In genomic region chr17:7549401-7550055, GRCh38 we compare ENCODE assay signal across 8 cellular contexts. TPM values are rescaled to one million over a fixed set of nuclear protein-coding genes. Genes with fewer than 3 reads are reported as not detected.
DNase-seq lines count a peak whose midpoint lies in the region; FAIRE-seq and TF ChIP-seq lines count a peak whose summit lies in the region.

No MANE protein-coding gene starts in this region.

- H3K4me1 ChIP-seq in liver (ENCODE audit: control insufficient read depth in 4 of 4, insufficient read depth in 4 of 4, low read length in 3 of 4): peaks cover 0 to 17% (median 8%) of the 10 kb centered on the region in 4 donors

- H3K27ac ChIP-seq in liver (ENCODE audit: low read depth in 1 of 2, low read length in 2 of 2): peak overlapping the region; percentile 57 to 74

- no peaks in the 10 kb centered on the region for H3K9me3 ChIP-seq in liver (ENCODE audit: control insufficient read depth in 4 of 4, low read length in 3 of 4)

- H3K36me3 ChIP-seq in bronchial epithelial cell (ENCODE audit: control insufficient read depth, insufficient read depth, low read length) (no peaks in the 10 kb centered on the region), liver (ENCODE audit: control insufficient read depth in 4 of 4, insufficient read depth in 3 of 4, low read depth in 1 of 4, low read length in 3 of 4) (no peaks in the 10 kb centered on the region)

- H3K4me3 ChIP-seq in bronchial epithelial cell (ENCODE audit: low read depth, low read length) (peak overlapping the region; percentile 44), liver (ENCODE audit: low read depth in 1 of 3, low read length in 3 of 3) (peak overlapping the region in 2 of 3 donors; percentile 51 to 66)

- no peak for FAIRE-seq in bronchial epithelial cell (lab: Jason Lieb, UNC)

- peak overlapping the region in 1 of 2 donors; percentile 51 for H3K9ac ChIP-seq in liver (ENCODE audit: low read depth in 1 of 2, low read length in 2 of 2)

- TF ChIP-seq CTCF in bronchial epithelial cell (IDR thresholded peaks at IDR 0.05; ENCODE audit: insufficient read depth, low read length, severe bottlenecking) (no peak), liver (IDR thresholded peaks at IDR 0.05; ENCODE audit: low read depth, low read length, missing input control) (no peak)

- WGBS in liver: 64% methylated on average over 20 of the region's 20 CpGs

- DNase-seq in activated T-cell treated with anti-CD3 and anti-CD28 coated beads for 48 hours (ENCODE audit: low read depth): peak; percentile 30
- no peak for DNase-seq in activated T-cell treated with anti-CD3 and anti-CD28 coated beads, Interleukin-2, amount 50 U/mL, for 1 hour
- no peak for DNase-seq in bronchial epithelial cell (ENCODE audit: low read depth)
- peak in 5 of 6 experiments; percentile 20 to 56 (median 55) for DNase-seq in stimulated activated naive CD4-positive, alpha-beta T cell (lab: John Stamatoyannopoulos, UW)
- no peak for DNase-seq in globus pallidus (ENCODE audit: low spot score)
- DNase-seq in LoVo (ENCODE audit: low spot score): no peak
- no peak for DNase-seq in NOMO-1 treated with dmso at 0.1 percent for 144 hours (lab: John Stamatoyannopoulos, UW; ENCODE audit: unreplicated experiment)

- no peak for TF ChIP-seq RAD21 in liver (IDR thresholded peaks at IDR 0.05)

- no peaks in the 10 kb centered on the region for H3K27me3 ChIP-seq in bronchial epithelial cell (ENCODE audit: control insufficient read depth, insufficient read depth, low read length)
- no peaks in the 10 kb centered on the region for H3K27me3 ChIP-seq in liver (ENCODE audit: control insufficient read depth in 4 of 4, insufficient read depth in 4 of 4, low read length in 3 of 4)

TF ChIP-seq in liver, 16 proteins besides CTCF, POLR2A, EP300 and RAD21:
- TF ChIP-seq EGR1 (IDR thresholded peaks at IDR 0.05; ENCODE audit: low read depth in 2 of 2) (no peak), NR2F2 (IDR thresholded peaks at IDR 0.05) (no peak), ATF3 (IDR thresholded peaks at IDR 0.05) (no peak), YY1 (IDR thresholded peaks at IDR 0.05) (no peak), SP1 (IDR thresholded peaks at IDR 0.05) (no peak), ZBTB33 (IDR thresholded peaks at IDR 0.05) (no peak), GABPA (IDR thresholded peaks at IDR 0.05 in 1 of 2, conservative IDR thresholded peaks at IDR 0.05 in 1 of 2) (no peak), HNF4G (IDR thresholded peaks at IDR 0.05) (no peak), RXRA (IDR thresholded peaks at IDR 0.05) (no peak), FOXA1 (IDR thresholded peaks at IDR 0.05) (no peak), MAX (IDR thresholded peaks at IDR 0.05) (no peak)

RNA-seq across cellular contexts. Expression of gene TNFSF12, which starts 0.7 kb away (rescaled TPM):
- total RNA-seq in bronchial epithelial cell (0.53 and 1.0 TPM in 2 replicates), liver (1 to 10 TPM; 4.2 to 5.7 TPM)
- 10 to 100 TPM in 1 of 2 donors, 1 to 10 TPM in 1; 5.2 to 13.1 TPM for polyA plus RNA-seq in liver

RNA-seq across cellular contexts. Expression of gene TNFSF13, which starts 9.0 kb away (rescaled TPM):
- total RNA-seq in bronchial epithelial cell (2.6 and 3.7 TPM in 2 replicates), liver (1 to 10 TPM; 1.4 to 4.6 TPM)
- polyA plus RNA-seq in liver: 1 to 10 TPM; 4.4 to 9.3 TPM

RNA-seq across cellular contexts. Expression of gene SENP3, which starts 12.2 kb away (rescaled TPM):
- total RNA-seq in bronchial epithelial cell (94.7 and 129 TPM in 2 replicates), liver (10 to 100 TPM; 21.3 to 29.2 TPM)
- 10 to 100 TPM in 1 of 2 donors, 1 to 10 TPM in 1; 4.9 to 18.2 TPM for polyA plus RNA-seq in liver

RNA-seq across cellular contexts. Expression of gene CD68, which starts 29.9 kb away (rescaled TPM):
- 11.3 and 16.4 TPM in 2 replicates for total RNA-seq in bronchial epithelial cell
- total RNA-seq in liver: 10 to 100 TPM; 15.8 to 50.4 TPM
- polyA plus RNA-seq in liver: 10 to 100 TPM; 14.2 to 88.6 TPM

RNA-seq across cellular contexts. Expression of gene MPDU1, which starts 34.1 kb away (rescaled TPM):
- 54.7 and 56.3 TPM in 2 replicates for total RNA-seq in bronchial epithelial cell
- total RNA-seq in liver: 100 to 1,000 TPM in 1 of 2 donors, 10 to 100 TPM in 1; 71.6 to 111 TPM
- polyA plus RNA-seq in liver: 100 to 1,000 TPM in 1 of 2 donors, 10 to 100 TPM in 1; 55.3 to 136 TPM

Comparison
In these comparisons a context has a peak if more than half of its experiments do, and no peak if none do; other contexts are left out.
1. DNase-seq: peak in activated T-cell treated with anti-CD3 and anti-CD28 coated beads for 48 hours (single experiment) and stimulated activated naive CD4-positive, alpha-beta T cell (5 of 6); none in activated T-cell treated with anti-CD3 and anti-CD28 coated beads, Interleukin-2, amount 50 U/mL, for 1 hour (single experiment), bronchial epithelial cell (single experiment), globus pallidus (single experiment), LoVo (single experiment) and NOMO-1 treated with dmso at 0.1 percent for 144 hours (single experiment).